Comparison of ENCODE assay signal across 8 cellular contexts in genomic region chr6:83536034-83536646, GRCh38.
DNase-seq lines count a peak whose midpoint lies in the region; ATAC-seq and TF ChIP-seq lines count a peak whose summit lies in the region.

No MANE protein-coding gene starts in this region.

- no peaks in the 10 kb centered on the region for H3K4me1 Mint-ChIP-seq in activated naive CD4-positive, alpha-beta T cell treated with anti-CD3 and anti-CD28 coated beads, Interleukin-2, amount 10 ng/mL, durations not matched to agents 7 days and 5 days

- no peaks in the 10 kb centered on the region for H3F3A ChIP-seq in OCI-LY1 (ENCODE audit: insufficient read depth, low read length)

- no peaks in the 10 kb centered on the region for H3K36me3 Mint-ChIP-seq in activated naive CD4-positive, alpha-beta T cell treated with anti-CD3 and anti-CD28 coated beads, Interleukin-2, amount 10 ng/mL, durations not matched to agents 7 days and 5 days

- H3K9me3 ChIP-seq in OCI-LY1 (ENCODE audit: low read length): no peaks in the 10 kb centered on the region

- H3K79me2 ChIP-seq in OCI-LY1 (ENCODE audit: insufficient read depth, low read length): no peaks in the 10 kb centered on the region

- DNase-seq in AG08395 (ENCODE audit: low spot score): peak; percentile 59
- DNase-seq in activated naive CD4-positive, alpha-beta T cell treated with anti-CD3 and anti-CD28 coated beads, Interleukin-2, amount 10 ng/mL, durations not matched to agents 7 days and 5 days: peak; percentile 60
- peak; percentile 74 for DNase-seq in islet precursor cell
- DNase-seq in stimulated activated CD8-positive, alpha-beta memory T cell treated with anti-CD3 and anti-CD28 coated beads, Interleukin-4, amount 100 ng/mL, for 1 hour (ENCODE audit: low read depth in 2 of 2, low spot score in 1 of 2): peak; percentile 5 to 11
- no peak for DNase-seq in superior temporal gyrus (ENCODE audit: extremely low spot score)

- H3K27ac ChIP-seq in OCI-LY1 (ENCODE audit: low read depth, low read length, poor library complexity, severe bottlenecking): no peak overlapping the region

- H3K4me2 ChIP-seq in OCI-LY1 (ENCODE audit: low read length): no peak overlapping the region

- H3K27me3 Mint-ChIP-seq in activated naive CD4-positive, alpha-beta T cell treated with anti-CD3 and anti-CD28 coated beads, Interleukin-2, amount 10 ng/mL, durations not matched to agents 7 days and 5 days: peaks cover 8% of the 10 kb centered on the region

- no peaks in the 10 kb centered on the region for H3K4me1 ChIP-seq in OCI-LY1 (ENCODE audit: insufficient read depth, low read length, severe bottlenecking)

- TF ChIP-seq CTCF in GM12801 (IDR thresholded peaks at IDR 0.05; ENCODE audit: extremely low read depth, insufficient read length) (peak; percentile 1), OCI-LY1 (IDR thresholded peaks at IDR 0.05; ENCODE audit: low read length) (peak; percentile 93)

- CTCF ChIA-PET in activated naive CD4-positive, alpha-beta T cell treated with anti-CD3 and anti-CD28 coated beads, Interleukin-2, amount 10 ng/mL, durations not matched to agents 7 days and 5 days (lab: Charles Lee): interaction anchor here (0.5 to 1.0 kb wide), 9 partner anchors 8 to 313 kb away, joined by 3 to 5 read pairs (median 3); no protein-coding TSS in a partner anchor

- no peaks in the 10 kb centered on the region for H3K36me3 ChIP-seq in OCI-LY1 (ENCODE audit: insufficient read depth, low read length)

- H2AFZ ChIP-seq in OCI-LY1 (ENCODE audit: low read length): no peak overlapping the region

- H4K20me1 ChIP-seq in OCI-LY1 (ENCODE audit: insufficient read depth, low read length): no peaks in the 10 kb centered on the region

- no peak overlapping the region for H3K4me3 ChIP-seq in OCI-LY1 (ENCODE audit: low read depth, low read length, poor library complexity, severe bottlenecking)

- H3K9me2 ChIP-seq in OCI-LY1 (ENCODE audit: low read depth, low read length): no peaks in the 10 kb centered on the region

- H3K4me3 Mint-ChIP-seq in activated naive CD4-positive, alpha-beta T cell treated with anti-CD3 and anti-CD28 coated beads, Interleukin-2, amount 10 ng/mL, durations not matched to agents 7 days and 5 days: no peak overlapping the region

- H3K27ac Mint-ChIP-seq in activated naive CD4-positive, alpha-beta T cell treated with anti-CD3 and anti-CD28 coated beads, Interleukin-2, amount 10 ng/mL, durations not matched to agents 7 days and 5 days: no peak overlapping the region

- H3K9me3 Mint-ChIP-seq in activated naive CD4-positive, alpha-beta T cell treated with anti-CD3 and anti-CD28 coated beads, Interleukin-2, amount 10 ng/mL, durations not matched to agents 7 days and 5 days: no peaks in the 10 kb centered on the region

- no peak overlapping the region for H3K9ac ChIP-seq in OCI-LY1 (ENCODE audit: low read length)

- H3K27me3 ChIP-seq in OCI-LY1 (ENCODE audit: insufficient read depth, low read length): no peaks in the 10 kb centered on the region

- peak; percentile 71 for ATAC-seq in HG02623 (IDR thresholded peaks at IDR 0.05; ENCODE audit: unreplicated experiment)
